Comparison of ENCODE assay signal across 19 cellular contexts in genomic region chr22:38426628-38427027, GRCh38. TPM values are rescaled to one million over a fixed set of nuclear protein-coding genes. Genes with fewer than 3 reads are reported as not detected.
DNase-seq lines count a peak whose midpoint lies in the region.
"Had no signal": no experiment of that assay in that cellular context is flagged by ENCODE, and none has a peak within 500 bp of the region (broad histone marks: within the 10 kb centered on the region; RNA-seq: fewer than 3 reads in every experiment).

No MANE protein-coding gene starts in this region.

- DNase-seq in DMS53 (lab: John Stamatoyannopoulos, UW) (peak; percentile 20), DMS53 treated with DMSO at 0.1 percent for 48 hours (lab: John Stamatoyannopoulos, UW; ENCODE audit: unreplicated experiment) (no peak), H7 (peak; percentile 65), NCI-H524 treated with DMSO at 0.1 percent for 48 hours (lab: John Stamatoyannopoulos, UW) (no peak)
- DNase-seq in stimulated activated CD4-positive, alpha-beta T cell treated with anti-CD3 and anti-CD28 coated beads, Interleukin-1b, Interleukin-23, amount 100 ng/mL, for 48 hours, result no peak
- DNase-seq: AML-193; Caco-2; Calu3; CD4-positive, alpha-beta T cell; CD8-positive, alpha-beta T cell; DMS79 treated with DMSO at 0.1 percent for 48 hours; GF-D8 had no signal

- H3K36me3 ChIP-seq in H7 (replicated peaks; ENCODE audit: control insufficient read depth, insufficient read depth, low read length), result no peaks in the 10 kb centered on the region
- H3K36me3 ChIP-seq: BLaER1 treated with 17β-estradiol and CSF1 and Interleukin-3, amounts not matched to agents 10 nM and 100 nM had no signal

- no peaks in the 10 kb centered on the region for H3K27me3 ChIP-seq in H7 (ENCODE audit: control insufficient read depth, insufficient read depth, low read length)
- H3K27me3 ChIP-seq: BLaER1 treated with 17β-estradiol and CSF1 and Interleukin-3, amounts not matched to agents 10 nM and 100 nM had no signal

- peak overlapping the region; percentile 59 for H3K27ac ChIP-seq in angular gyrus (ENCODE audit: low read depth, low read length)
- H3K27ac ChIP-seq: 22Rv1; A549; BLaER1 treated with 17β-estradiol and CSF1 and Interleukin-3, amounts not matched to agents 10 nM and 100 nM; C4-2B had no signal

- no peak overlapping the region for H3K4me3 ChIP-seq in H7 (ENCODE audit: insufficient read depth, low read depth, low read length)
- H3K4me3 ChIP-seq: A549; BLaER1 treated with 17β-estradiol and CSF1 and Interleukin-3, amounts not matched to agents 10 nM and 100 nM had no signal

RNA-seq across cellular contexts. Expression of gene KCNJ4, which starts 28.4 kb away (rescaled TPM):
- total RNA-seq in H7 (2014; rRNA removed; shearing (Covaris generic)), result 3.4 and 5.9 TPM in 2 replicates
- total RNA-seq: A172; B cell; Calu3; CD4-positive, alpha-beta T cell; CD8-positive, alpha-beta T cell had no signal

RNA-seq across cellular contexts. Expression of gene KDELR3, which starts 41.3 kb away (rescaled TPM):
- total RNA-seq in H7 (2014; rRNA removed; shearing (Covaris generic)), result 4.5 and 8.2 TPM in 2 replicates
- total RNA-seq: B cell; CD4-positive, alpha-beta T cell; CD8-positive, alpha-beta T cell had no signal

Comparison
In these comparisons a context has a peak if more than half of its experiments do, and no peak if none do; other contexts are left out.
1. DNase-seq: peak in DMS53 (single experiment) and H7 (single experiment); none in DMS53 treated with DMSO at 0.1 percent for 48 hours (single experiment), NCI-H524 treated with DMSO at 0.1 percent for 48 hours (single experiment) and stimulated activated CD4-positive, alpha-beta T cell treated with anti-CD3 and anti-CD28 coated beads, Interleukin-1b, Interleukin-23, amount 100 ng/mL, for 48 hours (single experiment).